In the genomic region with DNA sequence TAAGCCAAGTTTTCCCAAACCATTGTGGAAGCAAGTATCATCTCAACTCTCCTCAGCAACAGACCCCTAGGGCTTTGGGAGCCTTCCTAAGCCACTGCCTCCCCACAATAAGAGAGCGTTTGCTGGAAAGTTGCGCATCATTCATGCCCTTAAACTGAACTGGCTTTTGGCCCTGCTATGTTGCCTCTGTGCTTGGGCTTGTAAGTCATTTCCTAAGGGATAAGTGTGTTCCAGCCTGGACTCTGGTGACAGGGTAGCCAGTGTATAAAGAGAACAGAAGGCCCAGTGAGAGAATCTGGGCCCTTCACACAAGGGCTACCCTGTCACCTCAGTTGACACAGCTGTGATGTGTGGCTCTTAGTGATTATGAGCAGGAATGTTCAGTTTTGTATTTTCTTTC, we compare ENCODE assay signal across 14 cellular contexts.
"Had no signal": no experiment of that assay in that cellular context is flagged by ENCODE, and none has a peak within 500 bp of the region (broad histone marks: within the 10 kb centered on the region; RNA-seq: fewer than 3 reads in every experiment).

No MANE protein-coding gene starts in this region.

- H3K36me3 ChIP-seq: thoracic aorta had no signal

- H3K9me3 ChIP-seq: body of pancreas, psoas muscle, thoracic aorta had no signal

- H3K9me3 Mint-ChIP-seq: activated naive CD4-positive, alpha-beta T cell treated with anti-CD3 and anti-CD28 coated beads, Interleukin-2, amount 50 U/mL, for 24 hours; dendritic cell treated with granulocyte-macrophage colony-stimulating factor and Interleukin-4, amounts not matched to agents 40 ng/mL and 50 ng/mL, for 4 days; immature natural killer cell; natural killer cell; stimulated activated naive CD8-positive, alpha-beta T cell treated with anti-CD3 and anti-CD28 coated beads, Interleukin-15, Interleukin-2, amounts not matched to agents 100 ng/mL and 50 ng/mL, for 24 hours; T-helper 2 cell treated with Interferon-gamma antibody and Interleukin-4, amounts not matched to agents 5 μg/mL and 100 μg/mL, for 36 hours had no signal

- H3K4me3 Mint-ChIP-seq: activated naive CD4-positive, alpha-beta T cell treated with anti-CD3 and anti-CD28 coated beads, Interleukin-2, amount 50 U/mL, for 24 hours; dendritic cell treated with granulocyte-macrophage colony-stimulating factor and Interleukin-4, amounts not matched to agents 40 ng/mL and 50 ng/mL, for 4 days; immature natural killer cell; natural killer cell; stimulated activated naive CD8-positive, alpha-beta T cell treated with anti-CD3 and anti-CD28 coated beads, Interleukin-15, Interleukin-2, amounts not matched to agents 100 ng/mL and 50 ng/mL, for 24 hours; T-helper 2 cell treated with Interferon-gamma antibody and Interleukin-4, amounts not matched to agents 5 μg/mL and 100 μg/mL, for 36 hours had no signal

- H3K27ac Mint-ChIP-seq: activated naive CD4-positive, alpha-beta T cell treated with anti-CD3 and anti-CD28 coated beads, Interleukin-2, amount 50 U/mL, for 24 hours; dendritic cell treated with granulocyte-macrophage colony-stimulating factor and Interleukin-4, amounts not matched to agents 40 ng/mL and 50 ng/mL, for 4 days; immature natural killer cell; natural killer cell; stimulated activated naive CD8-positive, alpha-beta T cell treated with anti-CD3 and anti-CD28 coated beads, Interleukin-15, Interleukin-2, amounts not matched to agents 100 ng/mL and 50 ng/mL, for 24 hours; T-helper 2 cell treated with Interferon-gamma antibody and Interleukin-4, amounts not matched to agents 5 μg/mL and 100 μg/mL, for 36 hours had no signal

- H3K4me3 ChIP-seq: body of pancreas, psoas muscle, thoracic aorta had no signal

- H3K36me3 Mint-ChIP-seq: activated naive CD4-positive, alpha-beta T cell treated with anti-CD3 and anti-CD28 coated beads, Interleukin-2, amount 50 U/mL, for 24 hours; immature natural killer cell; natural killer cell had no signal

- H3K27me3 Mint-ChIP-seq: dendritic cell treated with granulocyte-macrophage colony-stimulating factor and Interleukin-4, amounts not matched to agents 40 ng/mL and 50 ng/mL, for 4 days had no signal

- H3K27ac ChIP-seq: body of pancreas, psoas muscle, thoracic aorta had no signal

- H3K4me1 Mint-ChIP-seq: activated naive CD4-positive, alpha-beta T cell treated with anti-CD3 and anti-CD28 coated beads, Interleukin-2, amount 50 U/mL, for 24 hours; immature natural killer cell; natural killer cell had no signal

- DNase-seq: activated CD4-positive, alpha-beta T cell treated with anti-CD3 and anti-CD28 coated beads, Interleukin-2, amount 50 U/mL, for 4 hours; activated CD4-positive, CD25-positive, alpha-beta regulatory T cell treated with anti-CD3 and anti-CD28 coated beads, Interleukin-2, amount 50 U/mL, for 72 hours; activated T-cell treated with anti-CD3 and anti-CD28 coated beads, Interleukin-2, amount 50 U/mL, for 1 hour; body of pancreas; cerebellar nuclear complex; immature natural killer cell; natural killer cell; psoas muscle; stimulated activated CD4-positive, alpha-beta T cell treated with anti-CD3 and anti-CD28 coated beads, Interleukin-4, amount 100 ng/mL, for 24 hours had no signal

- H3K4me1 ChIP-seq: psoas muscle had no signal

- H3K27me3 ChIP-seq: body of pancreas had no signal
